ENCODE assay signal across 8 cellular contexts in genomic region chr2:43219383-43220228, GRCh38. TPM values are rescaled to one million over a fixed set of nuclear protein-coding genes. Genes with fewer than 3 reads are reported as not detected.
DNase-seq lines count a peak whose midpoint lies in the region; TF ChIP-seq lines count a peak whose summit lies in the region.

No MANE protein-coding gene starts in this region.

- no peak for TF ChIP-seq CTCF in retinal pigment epithelial cell (conservative IDR thresholded peaks at IDR 0.05; ENCODE audit: low read depth, low read length)

- peak overlapping the region; percentile 40 for H3K4me3 ChIP-seq in retinal pigment epithelial cell (ENCODE audit: low read length)

- DNase-seq in GF-D8 (lab: John Stamatoyannopoulos, UW) (peak; percentile 91), H4 (ENCODE audit: low spot score) (peak; percentile 88), LoVo (ENCODE audit: low spot score) (peak; percentile 78), T-helper 2 cell (peak; percentile 48 to 97 (median 63)), anterior cingulate cortex (lab: John Stamatoyannopoulos, UW) (peak in 56 of 58 donors; percentile 11 to 90 (median 73)), hepatic stellate cell (ENCODE audit: low spot score) (peak; percentile 81), retinal pigment epithelial cell (ENCODE audit: low read depth) (no peak), NCI-H1930 (lab: John Stamatoyannopoulos, UW) (no peak)

RNA-seq across cellular contexts. Expression of gene ZFP36L2, which starts 6.8 kb away (rescaled TPM):
- 1.2 and 2.1 TPM in 2 replicates for total RNA-seq in H4 (2014; rRNA removed; shearing (Covaris generic))

Comparison
In these comparisons a context has a peak if more than half of its experiments do, and no peak if none do; other contexts are left out.
1. DNase-seq: peak in GF-D8 (single experiment), H4 (single experiment), LoVo (single experiment), T-helper 2 cell (5 of 5), anterior cingulate cortex (56 of 58) and hepatic stellate cell (single experiment); none in retinal pigment epithelial cell (single experiment) and NCI-H1930 (0 of 2).